In the genomic region with DNA sequence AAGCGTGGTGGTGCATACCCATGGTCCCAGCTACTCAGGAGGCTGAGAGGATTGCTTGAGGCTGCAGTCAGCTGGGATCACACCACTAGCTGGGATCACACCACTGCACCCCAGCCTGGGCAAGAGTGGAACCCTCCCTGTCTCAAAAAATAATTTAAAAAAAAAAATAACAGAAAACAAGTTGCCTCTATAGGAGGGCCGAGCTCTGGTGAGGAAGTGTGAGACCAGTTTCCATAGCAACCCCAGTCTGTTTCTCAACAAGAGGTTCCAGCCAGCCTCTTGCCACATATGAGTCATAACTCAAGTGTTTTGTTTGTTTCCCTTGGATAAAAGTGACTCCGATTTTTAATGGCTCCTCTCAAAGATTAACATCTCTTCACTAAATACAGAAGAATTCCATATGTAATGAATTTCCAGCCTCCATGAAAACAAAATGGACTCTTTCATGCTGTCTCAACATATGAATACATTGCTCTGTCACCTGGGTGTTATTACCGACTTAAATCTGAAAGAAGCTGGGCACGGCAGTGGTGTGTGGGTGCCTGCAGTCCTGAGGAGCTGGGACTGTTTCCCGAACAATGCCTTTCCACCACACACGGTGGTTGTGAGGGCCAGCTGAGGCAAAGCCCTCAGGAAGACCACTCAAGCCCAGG, we compare ENCODE assay signal across 8 cellular contexts. TPM values are rescaled to one million over a fixed set of nuclear protein-coding genes. Genes with fewer than 3 reads are reported as not detected.
A peak's percentile ranks its signal among the peaks of the same experiment; 100 is the strongest.
DNase-seq lines count a peak whose midpoint lies in the region; FAIRE-seq and TF ChIP-seq lines count a peak whose summit lies in the region.

No MANE protein-coding gene starts in this region.

- peak; percentile 81 for FAIRE-seq in astrocyte (lab: Jason Lieb, UNC)

- no peaks in the 10 kb centered on the region for H3K9me2 ChIP-seq in Karpas-422 (replicated peaks; ENCODE audit: insufficient read depth, low read length)

- H3K27me3 ChIP-seq in H7 (ENCODE audit: control insufficient read depth, insufficient read depth, low read length) (no peaks in the 10 kb centered on the region), Karpas-422 (ENCODE audit: low read length) (no peaks in the 10 kb centered on the region), astrocyte (ENCODE audit: insufficient read depth, low read length) (no peaks in the 10 kb centered on the region), right atrium auricular region (no peaks in the 10 kb centered on the region)

- TF ChIP-seq CTCF in GM10266 (IDR thresholded peaks at IDR 0.05; ENCODE audit: control insufficient read depth, insufficient read depth, low read depth, missing control alignments) = no peak
- TF ChIP-seq CTCF in astrocyte (IDR thresholded peaks at IDR 0.05; ENCODE audit: insufficient read depth, low read depth, low read length) = no peak
- TF ChIP-seq CTCF in right atrium auricular region (IDR thresholded peaks at IDR 0.05) = no peak

- H3K27me3 Mint-ChIP-seq in astrocyte (ENCODE audit: low read depth, unreplicated experiment) = no peaks in the 10 kb centered on the region

- peaks cover 14% of the 10 kb centered on the region for H3K4me1 ChIP-seq in Karpas-422 (ENCODE audit: low read length)
- peaks cover 30% of the 10 kb centered on the region for H3K4me1 ChIP-seq in astrocyte (ENCODE audit: insufficient read depth, low read length)
- peaks cover 0 to 75% of the 10 kb centered on the region in 2 donors for H3K4me1 ChIP-seq in right atrium auricular region

- peaks cover 19% of the 10 kb centered on the region for H3K36me3 Mint-ChIP-seq in astrocyte (ENCODE audit: low read depth, unreplicated experiment)

- peak overlapping the region; percentile 100 for H3K27ac Mint-ChIP-seq in astrocyte (ENCODE audit: unreplicated experiment)

- H3K79me2 ChIP-seq in Karpas-422 (ENCODE audit: low read length) (no peaks in the 10 kb centered on the region), astrocyte (ENCODE audit: insufficient read depth, low read length) (no peaks in the 10 kb centered on the region)

- H3K36me3 ChIP-seq in H7 (replicated peaks; ENCODE audit: control insufficient read depth, insufficient read depth, low read length) (peaks cover 24% of the 10 kb centered on the region), Karpas-422 (ENCODE audit: insufficient read depth, low read length) (peaks cover 15% of the 10 kb centered on the region; the same call in 1 of the 2 replicates), astrocyte (ENCODE audit: insufficient read depth, low read length) (peaks cover 11% of the 10 kb centered on the region), right atrium auricular region (peaks cover 51% of the 10 kb centered on the region)

- peak overlapping the region; percentile 43; the same call in 1 of the 2 replicates for H3K27ac ChIP-seq in Karpas-422 (ENCODE audit: low read length)
- peak overlapping the region; percentile 100 for H3K27ac ChIP-seq in astrocyte (ENCODE audit: low read depth, low read length)
- H3K27ac ChIP-seq in right atrium auricular region = peak overlapping the region; percentile 86 to 93

- H3K4me2 ChIP-seq in Karpas-422 (ENCODE audit: low read depth, low read length, poor library complexity, severe bottlenecking) (no peak overlapping the region), astrocyte (ENCODE audit: low read length) (peak overlapping the region; percentile 81)

- H3K4me3 Mint-ChIP-seq in astrocyte (ENCODE audit: unreplicated experiment) = peak overlapping the region; percentile 62

- H3K4me1 Mint-ChIP-seq in astrocyte (ENCODE audit: low read depth, unreplicated experiment) = peaks cover 41% of the 10 kb centered on the region

- no peak overlapping the region for H3K4me3 ChIP-seq in H7 (ENCODE audit: insufficient read depth, low read depth, low read length)
- no peak overlapping the region for H3K4me3 ChIP-seq in Karpas-422 (ENCODE audit: low read length)
- H3K4me3 ChIP-seq in astrocyte (ENCODE audit: insufficient read depth, low read depth, low read length) = peak overlapping the region; percentile 43
- peak overlapping the region in 1 of 2 donors; percentile 36 for H3K4me3 ChIP-seq in right atrium auricular region

- no peaks in the 10 kb centered on the region for H3K9me3 Mint-ChIP-seq in astrocyte (ENCODE audit: unreplicated experiment)

- H3K9ac ChIP-seq in Karpas-422 (ENCODE audit: low read length) (no peak overlapping the region), astrocyte (ENCODE audit: low read length) (peak overlapping the region; percentile 91)

- H2AFZ ChIP-seq in Karpas-422 (ENCODE audit: low read length) (no peak overlapping the region), astrocyte (ENCODE audit: low read depth, low read length) (no peak overlapping the region)

- DNase-seq in GM10266 (ENCODE audit: extremely low spot score) = peak; percentile 88
- DNase-seq in H7 = peak; percentile 74
- peak; percentile 87 for DNase-seq in Karpas-422
- peak; percentile 97 to 98 for DNase-seq in SW 1271 (lab: John Stamatoyannopoulos, UW)
- peak; percentile 99 for DNase-seq in astrocyte (ENCODE audit: low read depth)
- peak; percentile 89 for DNase-seq in right atrium auricular region (ENCODE audit: low spot score)
- DNase-seq in renal cortical epithelial cell (ENCODE audit: low read depth) = peak; percentile 100
- no peak for DNase-seq in cerebellar nuclear complex (lab: John Stamatoyannopoulos, UW)

- H3K9me3 ChIP-seq in Karpas-422 (ENCODE audit: low read length) = no peaks in the 10 kb centered on the region
- no peaks in the 10 kb centered on the region for H3K9me3 ChIP-seq in astrocyte (ENCODE audit: insufficient read depth, low read depth, low read length)
- no peaks in the 10 kb centered on the region for H3K9me3 ChIP-seq in right atrium auricular region

- no peaks in the 10 kb centered on the region for H4K20me1 ChIP-seq in Karpas-422 (ENCODE audit: insufficient read depth, low read depth, low read length)
- H4K20me1 ChIP-seq in astrocyte (ENCODE audit: insufficient read depth, low read length) = peaks cover 3% of the 10 kb centered on the region

RNA-seq across cellular contexts. Expression of gene TMEM43, which starts 19.7 kb away (rescaled TPM):
- total RNA-seq in H7 (2014; rRNA removed; shearing (Covaris generic)) = 59.1 and 62.7 TPM in 2 replicates
- 28.4 and 31.9 TPM in 2 replicates for total RNA-seq in Karpas-422 (2014; rRNA removed; shearing (Covaris generic); ENCODE audit: low replicate concordance)
- total RNA-seq in astrocyte (76.7 and 79.2 TPM in 2 replicates), right atrium auricular region (100 to 1,000 TPM in 1 of 2 donors, 10 to 100 TPM in 1; 91.8 to 142 TPM), renal cortical epithelial cell (53.5 and 76.2 TPM in 2 replicates)

RNA-seq across cellular contexts. Expression of gene CHCHD4, which starts 19.9 kb away (rescaled TPM):
- 53.1 and 53.8 TPM in 2 replicates for total RNA-seq in H7 (2014; rRNA removed; shearing (Covaris generic))
- total RNA-seq in Karpas-422 (2014; rRNA removed; shearing (Covaris generic); ENCODE audit: low replicate concordance) = 19.4 and 19.7 TPM in 2 replicates
- total RNA-seq in astrocyte (10.3 TPM in 2 replicates), right atrium auricular region (10 to 100 TPM; 24.3 to 32.3 TPM), renal cortical epithelial cell (15.4 and 17.7 TPM in 2 replicates)

RNA-seq across cellular contexts. Expression of gene XPC, which starts 33.9 kb away (rescaled TPM):
- 23.9 and 31.0 TPM in 2 replicates for total RNA-seq in H7 (2014; rRNA removed; shearing (Covaris generic))
- total RNA-seq in Karpas-422 (2014; rRNA removed; shearing (Covaris generic); ENCODE audit: low replicate concordance) = 30.3 and 38.0 TPM in 2 replicates
- total RNA-seq in astrocyte (28.2 and 33.6 TPM in 2 replicates), right atrium auricular region (10 to 100 TPM; 15.7 to 18.3 TPM), renal cortical epithelial cell (31.8 and 135 TPM in 2 replicates)

RNA-seq across cellular contexts. Expression of gene LSM3, which starts 34.1 kb away (rescaled TPM):
- 17.0 and 17.9 TPM in 2 replicates for total RNA-seq in H7 (2014; rRNA removed; shearing (Covaris generic))
- total RNA-seq in Karpas-422 (2014; rRNA removed; shearing (Covaris generic); ENCODE audit: low replicate concordance) = 13.8 and 14.2 TPM in 2 replicates
- total RNA-seq in astrocyte (8.4 and 9.5 TPM in 2 replicates), right atrium auricular region (10 to 100 TPM; 15.0 to 15.4 TPM), renal cortical epithelial cell (10.4 and 15.6 TPM in 2 replicates)

Comparison
In these comparisons a context has a peak if more than half of its experiments do, and no peak if none do; other contexts are left out.
1. DNase-seq: peak in GM10266 (single experiment), H7 (single experiment), Karpas-422 (single experiment), SW 1271 (2 of 2), astrocyte (single experiment), right atrium auricular region (single experiment) and renal cortical epithelial cell (single experiment); none in cerebellar nuclear complex (0 of 2).
2. H3K27ac ChIP-seq: peak in every context shown above with its lines; median percentile 100 in astrocyte; 90 in right atrium auricular region; 43 in Karpas-422.